Comparison of ENCODE assay signal across 9 cellular contexts in genomic region chr3:113535898-113536297, GRCh38. TPM values are rescaled to one million over a fixed set of nuclear protein-coding genes. Genes with fewer than 3 reads are reported as not detected.
DNase-seq lines count a peak whose midpoint lies in the region; ATAC-seq, FAIRE-seq and TF ChIP-seq lines count a peak whose summit lies in the region.
"Had no signal": no experiment of that assay in that cellular context is flagged by ENCODE, and none has a peak within 500 bp of the region (broad histone marks: within the 10 kb centered on the region; RNA-seq: fewer than 3 reads in every experiment).

No MANE protein-coding gene starts in this region.

- no peak for FAIRE-seq in astrocyte (lab: Jason Lieb, UNC)

- CTCF ChIA-PET in CD4-positive, alpha-beta T cell (lab: Charles Lee), result interaction anchor here (0.9 kb wide), 1 partner anchor 21 kb away, joined by 4 read pairs; the partner anchor contains the start of gene SPICE1
- CTCF ChIA-PET in HCT116 (lab: Charles Lee), result interaction anchor here (1.0 kb wide), 2 partner anchors 21 to 42 kb away, joined by 3 to 7 read pairs; partner anchors contain the start of gene SPICE1
- CTCF ChIA-PET in activated CD4-positive, alpha-beta T cell treated with anti-CD3 and anti-CD28 coated beads for 36 hours (lab: Charles Lee), result interaction anchor here (0.7 to 1.7 kb wide), 8 partner anchors 8 to 1055 kb away, joined by 3 to 5 read pairs (median 4); partner anchors contain the start of gene SPICE1

- peak overlapping the region; percentile 69 for H3K4me3 Mint-ChIP-seq in CD4-positive, alpha-beta T cell
- no peak overlapping the region for H3K4me3 Mint-ChIP-seq in astrocyte (ENCODE audit: unreplicated experiment)
- H3K4me3 Mint-ChIP-seq in mesothelial cell of epicardium, result no peak overlapping the region
- no peak overlapping the region for H3K4me3 Mint-ChIP-seq in activated CD4-positive, alpha-beta T cell treated with anti-CD3 and anti-CD28 coated beads for 36 hours

- DNase-seq in CD4-positive, alpha-beta T cell, result no peak
- DNase-seq in HCT116 (ENCODE audit: low read depth, low spot score) (no peak), astrocyte (ENCODE audit: low read depth) (no peak), mesothelial cell of epicardium (ENCODE audit: low spot score in 2 of 2, unreplicated experiment in 2 of 2) (no peak), SW 1271 (lab: John Stamatoyannopoulos, UW) (no peak)
- no peak for DNase-seq in activated CD4-positive, alpha-beta T cell treated with anti-CD3 and anti-CD28 coated beads for 36 hours
- DNase-seq in effector CD8-positive, alpha-beta T cell (lab: John Stamatoyannopoulos, UW), result no peak
- DNase-seq: OCI-M1 had no signal

- H3K4me1 Mint-ChIP-seq in CD4-positive, alpha-beta T cell (ENCODE audit: low read depth), result peaks cover 70% of the 10 kb centered on the region
- H3K4me1 Mint-ChIP-seq in astrocyte (ENCODE audit: low read depth, unreplicated experiment), result peaks cover 10% of the 10 kb centered on the region
- peaks cover 26% of the 10 kb centered on the region for H3K4me1 Mint-ChIP-seq in mesothelial cell of epicardium
- H3K4me1 Mint-ChIP-seq in activated CD4-positive, alpha-beta T cell treated with anti-CD3 and anti-CD28 coated beads for 36 hours, result peaks cover 60% of the 10 kb centered on the region

- H4K20me1 ChIP-seq in HCT116 (ENCODE audit: insufficient read depth), result no peaks in the 10 kb centered on the region
- no peaks in the 10 kb centered on the region for H4K20me1 ChIP-seq in astrocyte (ENCODE audit: insufficient read depth, low read length)

- peak overlapping the region; percentile 38 for H3K27ac Mint-ChIP-seq in CD4-positive, alpha-beta T cell
- H3K27ac Mint-ChIP-seq in astrocyte (ENCODE audit: unreplicated experiment) (no peak overlapping the region), mesothelial cell of epicardium (no peak overlapping the region)
- no peak overlapping the region for H3K27ac Mint-ChIP-seq in activated CD4-positive, alpha-beta T cell treated with anti-CD3 and anti-CD28 coated beads for 36 hours

- peak overlapping the region; percentile 73 for H2AFZ ChIP-seq in HCT116 (ENCODE audit: low read depth, low read length, poor library complexity, severe bottlenecking)
- H2AFZ ChIP-seq in astrocyte (ENCODE audit: low read depth, low read length), result no peak overlapping the region

- TF ChIP-seq CTCF in CD4-positive, alpha-beta T cell (IDR thresholded peaks at IDR 0.05), result peak; percentile 19
- TF ChIP-seq CTCF in HCT116 (IDR thresholded peaks at IDR 0.05 in 2 of 3, conservative IDR thresholded peaks at IDR 0.05 in 1 of 3; ENCODE audit: borderline replicate concordance in 1 of 3, insufficient read depth in 1 of 3, low read depth in 2 of 3, low read length in 2 of 3) (peak in 2 of 3 experiments; percentile 35 to 47; a peak in 3 of 6 replicates), astrocyte (IDR thresholded peaks at IDR 0.05; ENCODE audit: insufficient read depth, low read depth, low read length) (peak; percentile 28), mesothelial cell of epicardium (IDR thresholded peaks at IDR 0.05; ENCODE audit: unreplicated experiment) (peak; percentile 26)

- no peak for ATAC-seq in CD4-positive, alpha-beta T cell (ENCODE audit: poor library complexity)
- ATAC-seq in HCT116 (peak; percentile 81), HG02571 (IDR thresholded peaks at IDR 0.05; ENCODE audit: unreplicated experiment) (no peak)
- no peak for ATAC-seq in activated CD4-positive, alpha-beta T cell treated with anti-CD3 and anti-CD28 coated beads for 36 hours

- no peak for TF ChIP-seq RAD21 in HCT116 (IDR thresholded peaks at IDR 0.05; ENCODE audit: low read depth)

- H3K4me1 ChIP-seq in HCT116 (ENCODE audit: control insufficient read depth in 1 of 2, insufficient read depth in 2 of 2, low read length in 2 of 2) (peaks cover 0 to 4% of the 10 kb centered on the region in 2 experiments; a peak in 1 of 4 replicates), astrocyte (ENCODE audit: insufficient read depth, low read length) (peaks cover 13% of the 10 kb centered on the region)

- no TSS peak for BruUV-seq in HCT116 (replicated peaks; lab: Mats Ljungman, UMichigan)

- H3K27ac ChIP-seq in CD4-positive, alpha-beta T cell (ENCODE audit: low read depth, low read length), result no peak overlapping the region
- H3K27ac ChIP-seq in HCT116 (ENCODE audit: low read depth, low read length) (no peak overlapping the region), astrocyte (ENCODE audit: low read depth, low read length) (no peak overlapping the region)

- no peaks in the 10 kb centered on the region for H3K9me2 ChIP-seq in HCT116 (ENCODE audit: insufficient read depth)

- no peaks in the 10 kb centered on the region for H3K27me3 Mint-ChIP-seq in CD4-positive, alpha-beta T cell
- H3K27me3 Mint-ChIP-seq in astrocyte (ENCODE audit: low read depth, unreplicated experiment) (peaks cover 49% of the 10 kb centered on the region), mesothelial cell of epicardium (ENCODE audit: low read depth) (peaks cover 85% of the 10 kb centered on the region)
- no peaks in the 10 kb centered on the region for H3K27me3 Mint-ChIP-seq in activated CD4-positive, alpha-beta T cell treated with anti-CD3 and anti-CD28 coated beads for 36 hours

- no peaks in the 10 kb centered on the region for H3K9me3 ChIP-seq in CD4-positive, alpha-beta T cell (ENCODE audit: control insufficient read depth, low read length)
- no peaks in the 10 kb centered on the region for H3K9me3 ChIP-seq in HCT116 (ENCODE audit: control insufficient read depth in 1 of 2, insufficient read depth in 1 of 2, low read depth in 1 of 2, low read length in 2 of 2)
- H3K9me3 ChIP-seq in astrocyte (ENCODE audit: insufficient read depth, low read depth, low read length), result no peaks in the 10 kb centered on the region

- H3K4me3 ChIP-seq in HCT116 (replicated peaks in 1 of 2; ENCODE audit: low read depth in 1 of 2, low read length in 2 of 2) (no peak overlapping the region), astrocyte (ENCODE audit: insufficient read depth, low read depth, low read length) (no peak overlapping the region)

- H3K36me3 ChIP-seq in HCT116 (ENCODE audit: control insufficient read depth in 1 of 2, insufficient read depth in 2 of 2, low read length in 2 of 2) (no peaks in the 10 kb centered on the region), astrocyte (ENCODE audit: insufficient read depth, low read length) (no peaks in the 10 kb centered on the region)

- H3K79me2 ChIP-seq in HCT116 (ENCODE audit: insufficient read depth, low read length) (no peaks in the 10 kb centered on the region), astrocyte (ENCODE audit: insufficient read depth, low read length) (no peaks in the 10 kb centered on the region)

- H3K9ac ChIP-seq in HCT116 (ENCODE audit: low read length), result no peak overlapping the region
- H3K9ac ChIP-seq in astrocyte (ENCODE audit: low read length), result no peak overlapping the region

- H3K4me2 ChIP-seq in HCT116 (ENCODE audit: low read length) (no peak overlapping the region), astrocyte (ENCODE audit: low read length) (no peak overlapping the region)

- H3K27me3 ChIP-seq in CD4-positive, alpha-beta T cell (ENCODE audit: control insufficient read depth, insufficient read depth, low read length), result no peaks in the 10 kb centered on the region
- H3K27me3 ChIP-seq in HCT116 (ENCODE audit: insufficient read depth, low read length), result no peaks in the 10 kb centered on the region
- peaks cover 40% of the 10 kb centered on the region for H3K27me3 ChIP-seq in astrocyte (ENCODE audit: insufficient read depth, low read length)

- no peak for TF ChIP-seq POLR2A in HCT116 (IDR thresholded peaks at IDR 0.05; ENCODE audit: borderline replicate concordance, extremely low read depth, insufficient read depth, insufficient read length)

- no peaks in the 10 kb centered on the region for H3K9me3 Mint-ChIP-seq in CD4-positive, alpha-beta T cell
- H3K9me3 Mint-ChIP-seq in astrocyte (ENCODE audit: unreplicated experiment) (no peaks in the 10 kb centered on the region), mesothelial cell of epicardium (no peaks in the 10 kb centered on the region)
- peaks cover 2% of the 10 kb centered on the region for H3K9me3 Mint-ChIP-seq in activated CD4-positive, alpha-beta T cell treated with anti-CD3 and anti-CD28 coated beads for 36 hours (ENCODE audit: low read depth)

- intact Hi-C loops in CD4-positive, alpha-beta T cell (cut with DNase I, micrococcal nuclease), result loop anchor here in 1 of 2 experiments (10.0 kb wide), 1 partner anchor 519 kb away; the partner anchor contains the start of genes CCDC191 and QTRT2
- intact Hi-C loops in HCT116 (cut with micrococcal nuclease), result no loop called here
- intact Hi-C loops in activated CD4-positive, alpha-beta T cell treated with anti-CD3 and anti-CD28 coated beads for 36 hours (cut with DNase I, micrococcal nuclease), result no loop called here

- POLR2A ChIA-PET in CD4-positive, alpha-beta T cell (lab: Charles Lee), result interaction anchor here (1.1 to 1.6 kb wide), 2 partner anchors 21 to 160 kb away, joined by 3 to 6 read pairs; partner anchors contain the start of genes SPICE1 and USF3
- POLR2A ChIA-PET in HCT116 (lab: Charles Lee), result no interaction called here
- POLR2A ChIA-PET in activated CD4-positive, alpha-beta T cell treated with anti-CD3 and anti-CD28 coated beads for 36 hours (lab: Charles Lee), result no interaction called here

- peaks cover 79% of the 10 kb centered on the region for H3K36me3 Mint-ChIP-seq in CD4-positive, alpha-beta T cell (ENCODE audit: low read depth)
- H3K36me3 Mint-ChIP-seq in astrocyte (ENCODE audit: low read depth, unreplicated experiment) (no peaks in the 10 kb centered on the region), mesothelial cell of epicardium (no peaks in the 10 kb centered on the region)
- H3K36me3 Mint-ChIP-seq in activated CD4-positive, alpha-beta T cell treated with anti-CD3 and anti-CD28 coated beads for 36 hours (ENCODE audit: low read depth), result peaks cover 26% of the 10 kb centered on the region

- RAD21 ChIA-PET in HCT116 (lab: Charles Lee; ENCODE audit: low non-redundant PET in 1 of 2, low total read pairs in 2 of 2, uncharacterized antibody in 2 of 2, unreplicated experiment in 2 of 2), result no interaction called here

TF ChIP-seq in HCT116, 20 proteins besides CTCF, POLR2A, EP300 and RAD21 (continues in another document):
- no peak for TF ChIP-seq CBX3 (IDR thresholded peaks at IDR 0.05; ENCODE audit: low read depth)
- TF ChIP-seq ELF1 (IDR thresholded peaks at IDR 0.05; ENCODE audit: borderline replicate concordance, low read depth), result no peak

RNA-seq across cellular contexts. Expression of gene SIDT1, which starts 3.5 kb away (rescaled TPM):
- 10 to 100 TPM; 28.8 to 37.3 TPM for total RNA-seq in CD4-positive, alpha-beta T cell
- total RNA-seq in HCT116 (2021; ENCODE audit: unreplicated experiment), result not detected
- 0.04 TPM in 2 replicates for polyA plus RNA-seq in HCT116 (2012)
- not detected in 2 replicates for total RNA-seq in astrocyte
- not detected in 3 replicates for total RNA-seq in mesothelial cell of epicardium
- 10 to 100 TPM; 19.0 to 19.7 TPM for total RNA-seq in activated CD4-positive, alpha-beta T cell treated with anti-CD3 and anti-CD28 coated beads for 36 hours

RNA-seq across cellular contexts. Expression of gene SPICE1, which starts 20.9 kb away (rescaled TPM):
- total RNA-seq in CD4-positive, alpha-beta T cell, result 10 to 100 TPM; 13.9 to 15.8 TPM
- total RNA-seq in HCT116 (2021; ENCODE audit: unreplicated experiment) (10.6 TPM), astrocyte (18.4 and 19.0 TPM in 2 replicates), mesothelial cell of epicardium (24.2 to 28.5 TPM (median 27.8 TPM) in 3 replicates)
- polyA plus RNA-seq in HCT116 (2012), result 3.3 and 4.1 TPM in 2 replicates
- total RNA-seq in activated CD4-positive, alpha-beta T cell treated with anti-CD3 and anti-CD28 coated beads for 36 hours, result 10 to 100 TPM; 31.9 to 32.8 TPM

Comparison
In these comparisons a context has a peak if more than half of its experiments do, and no peak if none do; other contexts are left out.
1. RNA of gene SIDT1, which starts 3.5 kb away (total RNA-seq): 28.8 to 37.3 TPM in CD4-positive, alpha-beta T cell and 19.0 to 19.7 TPM in activated CD4-positive, alpha-beta T cell treated with anti-CD3 and anti-CD28 coated beads for 36 hours; not detected in HCT116 (single experiment), not detected in astrocyte and not detected in mesothelial cell of epicardium; every median in the first group is over 10 times any median in the second.
2. Peak in every context shown above with its lines, with median percentiles within 50 percentile points of each other: CTCF ChIP-seq.